In the genomic region with DNA sequence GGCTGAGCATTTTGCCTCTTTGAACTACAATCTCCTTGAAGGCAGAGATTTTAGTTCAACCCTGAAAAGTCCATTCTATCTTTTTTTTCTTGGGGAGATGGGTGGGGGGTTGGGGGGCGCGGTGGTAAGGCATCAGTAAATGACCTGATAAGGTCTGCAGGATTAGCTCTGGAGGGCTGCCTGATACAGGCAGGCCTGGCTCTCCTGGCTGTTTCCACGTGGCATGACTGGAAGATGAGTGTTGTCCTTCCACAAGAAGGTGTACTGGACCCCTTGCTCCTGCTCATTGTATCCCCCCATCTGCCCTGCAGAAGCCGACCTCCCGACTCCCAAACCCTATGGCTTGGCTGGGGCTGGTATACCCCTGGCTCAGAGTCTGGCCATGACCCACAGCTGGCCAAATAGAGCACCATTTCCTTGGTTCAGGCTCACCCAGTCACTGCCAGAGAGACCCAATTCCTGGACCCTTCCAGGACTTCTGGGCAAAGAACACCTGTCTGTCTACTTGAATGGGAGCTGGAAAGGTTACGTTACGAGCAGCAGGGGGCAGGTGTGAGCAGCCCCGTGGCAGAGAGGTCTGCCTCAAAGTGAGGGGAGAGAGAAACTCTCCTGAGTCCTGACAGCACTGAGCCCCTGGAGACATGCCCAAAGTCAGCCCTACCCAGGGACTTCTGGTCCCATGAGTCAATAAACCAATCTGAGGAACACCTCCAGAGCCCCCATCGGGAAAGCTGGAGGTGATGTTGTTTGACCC, we compare ENCODE assay signal across 10 cellular contexts. TPM values are rescaled to one million over a fixed set of nuclear protein-coding genes. Genes with fewer than 3 reads are reported as not detected.
DNase-seq lines count a peak whose midpoint lies in the region; ATAC-seq, FAIRE-seq and TF ChIP-seq lines count a peak whose summit lies in the region.
"Had no signal": no experiment of that assay in that cellular context is flagged by ENCODE, and none has a peak within 500 bp of the region (broad histone marks: within the 10 kb centered on the region; RNA-seq: fewer than 3 reads in every experiment).

No MANE protein-coding gene starts in this region.

- intact Hi-C loops in esophagus squamous epithelium (cut with DNase I) (no loop called here), gastrocnemius medialis (cut with DNase I; ENCODE audit: low total_unique reads) (loop anchor here (1.0 kb wide), 1 partner anchor 18 kb away; no protein-coding TSS in a partner anchor)

- H3K27ac Mint-ChIP-seq in CD4-positive, CD25-positive, alpha-beta regulatory T cell: peak overlapping the region in 2 of 3 donors; percentile 63 to 65
- H3K27ac Mint-ChIP-seq: memory B cell had no signal

- peak in 1 of 2 donors; percentile 20 for ATAC-seq in CD4-positive, CD25-positive, alpha-beta regulatory T cell (ENCODE audit: low read depth in 2 of 2)
- ATAC-seq in gastrocnemius medialis: peak in 1 of 2 donors; percentile 52

- no peak for TF ChIP-seq POLR2A in esophagus squamous epithelium (IDR thresholded peaks at IDR 0.05)
- no peak for TF ChIP-seq POLR2A in gastrocnemius medialis (IDR thresholded peaks at IDR 0.05)

- no peak overlapping the region for H3K27ac ChIP-seq in CD4-positive, CD25-positive, alpha-beta regulatory T cell (ENCODE audit: insufficient read depth, low read length, poor library complexity, severe bottlenecking)
- H3K27ac ChIP-seq in esophagus squamous epithelium: peak overlapping the region; percentile 9 to 94 (median 78)
- H3K27ac ChIP-seq in gastrocnemius medialis: peak overlapping the region; percentile 83 to 93 (median 88)

- peak in 5 of 6 experiments; percentile 39 to 62 (median 42) for TF ChIP-seq CTCF in esophagus squamous epithelium (IDR thresholded peaks at IDR 0.05)
- TF ChIP-seq CTCF in gastrocnemius medialis (IDR thresholded peaks at IDR 0.05 in 4 of 5, conservative IDR thresholded peaks at IDR 0.05 in 1 of 5): peak; percentile 39 to 80 (median 51)

- H3K36me3 Mint-ChIP-seq in CD4-positive, CD25-positive, alpha-beta regulatory T cell: no peaks in the 10 kb centered on the region
- H3K36me3 Mint-ChIP-seq: memory B cell had no signal

- peak; percentile 25 to 57 (median 53) for DNase-seq in CD4-positive, CD25-positive, alpha-beta regulatory T cell
- peak; percentile 75 for DNase-seq in HuH-7 (ENCODE audit: low spot score)
- peak; percentile 71 for DNase-seq in activated CD8-positive, alpha-beta memory T cell treated with anti-CD3 and anti-CD28 coated beads for 24 hours
- no peak for DNase-seq in esophagus squamous epithelium (lab: John Stamatoyannopoulos, UW)
- DNase-seq in gastrocnemius medialis: peak in 1 of 2 donors; percentile 79
- DNase-seq in hippocampal formation (lab: John Stamatoyannopoulos, UW): no peak
- no peak for DNase-seq in KG1 (lab: John Stamatoyannopoulos, UW)
- no peak for DNase-seq in urothelium cell line (ENCODE audit: low spot score)

- peaks cover 20% of the 10 kb centered on the region for H3K4me1 ChIP-seq in CD4-positive, CD25-positive, alpha-beta regulatory T cell (ENCODE audit: control insufficient read depth, insufficient read depth, low read length, poor library complexity, severe bottlenecking)
- H3K4me1 ChIP-seq in esophagus squamous epithelium (peaks cover 74 to 97% (median 80%) of the 10 kb centered on the region in 3 donors), gastrocnemius medialis (peaks cover 73 to 89% of the 10 kb centered on the region in 2 donors)

- peak overlapping the region in 1 of 4 donors; percentile 41 for H3K4me3 Mint-ChIP-seq in CD4-positive, CD25-positive, alpha-beta regulatory T cell
- H3K4me3 Mint-ChIP-seq: memory B cell had no signal

- in situ Hi-C loops in gastrocnemius medialis (cut with MboI; ENCODE audit: low sequenced_read_pairs in 4 of 4): no loop called here

- no peaks in the 10 kb centered on the region for H3K27me3 ChIP-seq in CD4-positive, CD25-positive, alpha-beta regulatory T cell (ENCODE audit: control insufficient read depth, insufficient read depth, low read length)
- H3K27me3 ChIP-seq in esophagus squamous epithelium (no peaks in the 10 kb centered on the region), gastrocnemius medialis (no peaks in the 10 kb centered on the region)

- H3K4me3 ChIP-seq in CD4-positive, CD25-positive, alpha-beta regulatory T cell (ENCODE audit: low read depth, low read length): no peak overlapping the region
- H3K4me3 ChIP-seq in esophagus squamous epithelium (no peak overlapping the region), gastrocnemius medialis (no peak overlapping the region)

- peaks cover 18% of the 10 kb centered on the region for H3K27me3 Mint-ChIP-seq in CD4-positive, CD25-positive, alpha-beta regulatory T cell
- H3K27me3 Mint-ChIP-seq: memory B cell had no signal

- no peaks in the 10 kb centered on the region for H3K36me3 ChIP-seq in CD4-positive, CD25-positive, alpha-beta regulatory T cell (ENCODE audit: control insufficient read depth, insufficient read depth, low read length)
- peaks cover 0 to 56% (median 0%) of the 10 kb centered on the region in 3 donors for H3K36me3 ChIP-seq in esophagus squamous epithelium
- no peaks in the 10 kb centered on the region for H3K36me3 ChIP-seq in gastrocnemius medialis

- peaks cover 0 to 2% (median 0%) of the 10 kb centered on the region in 7 donors for H3K9me3 Mint-ChIP-seq in CD4-positive, CD25-positive, alpha-beta regulatory T cell
- H3K9me3 Mint-ChIP-seq: memory B cell had no signal

- no peaks in the 10 kb centered on the region for H3K9me3 ChIP-seq in CD4-positive, CD25-positive, alpha-beta regulatory T cell (ENCODE audit: control insufficient read depth in 2 of 2, low read length in 2 of 2)
- H3K9me3 ChIP-seq in esophagus squamous epithelium (no peaks in the 10 kb centered on the region), gastrocnemius medialis (no peaks in the 10 kb centered on the region)

- peaks cover 10 to 70% (median 22%) of the 10 kb centered on the region in 4 donors for H3K4me1 Mint-ChIP-seq in CD4-positive, CD25-positive, alpha-beta regulatory T cell
- H3K4me1 Mint-ChIP-seq: memory B cell had no signal

- WGBS in esophagus squamous epithelium, 2 donors: 54 to 67% methylated on average over 3 to 4 of the region's 9 CpGs

- no peak for FAIRE-seq in urothelium cell line (lab: Jason Lieb, UNC)

RNA-seq across cellular contexts. Expression of a gene that starts 17.0 kb away (rescaled TPM):
- total RNA-seq in CD4-positive, CD25-positive, alpha-beta regulatory T cell: 15.2 TPM
- 10 to 100 TPM in 3 of 4 donors, 1 to 10 TPM in 1; 8.8 to 25.6 (median 16.1) TPM for polyA plus RNA-seq in CD4-positive, CD25-positive, alpha-beta regulatory T cell
- total RNA-seq in esophagus squamous epithelium (100 to 1,000 TPM in 3 of 4 donors, 10 to 100 TPM in 1; 87.7 to 166 (median 117) TPM), gastrocnemius medialis (100 to 1,000 TPM in 1 of 4 donors, 10 to 100 TPM in 3; 28.5 to 108 (median 67.0) TPM)
- total RNA-seq: HT1080 had no signal

RNA-seq across cellular contexts. Expression of a gene that starts 42.8 kb away (rescaled TPM):
- total RNA-seq in CD4-positive, CD25-positive, alpha-beta regulatory T cell: not detected
- not detected for polyA plus RNA-seq in CD4-positive, CD25-positive, alpha-beta regulatory T cell
- not detected for total RNA-seq in esophagus squamous epithelium
- total RNA-seq in gastrocnemius medialis: not detected
- total RNA-seq: HT1080 had no signal

Comparison
In these comparisons a context has a peak if more than half of its experiments do, and no peak if none do; other contexts are left out.
1. DNase-seq: peak in CD4-positive, CD25-positive, alpha-beta regulatory T cell (3 of 3), HuH-7 (single experiment) and activated CD8-positive, alpha-beta memory T cell treated with anti-CD3 and anti-CD28 coated beads for 24 hours (single experiment); none in esophagus squamous epithelium (single experiment), hippocampal formation (0 of 2), KG1 (single experiment) and urothelium cell line (single experiment).